ENCODE assay signal across 8 cellular contexts in the genomic region with DNA sequence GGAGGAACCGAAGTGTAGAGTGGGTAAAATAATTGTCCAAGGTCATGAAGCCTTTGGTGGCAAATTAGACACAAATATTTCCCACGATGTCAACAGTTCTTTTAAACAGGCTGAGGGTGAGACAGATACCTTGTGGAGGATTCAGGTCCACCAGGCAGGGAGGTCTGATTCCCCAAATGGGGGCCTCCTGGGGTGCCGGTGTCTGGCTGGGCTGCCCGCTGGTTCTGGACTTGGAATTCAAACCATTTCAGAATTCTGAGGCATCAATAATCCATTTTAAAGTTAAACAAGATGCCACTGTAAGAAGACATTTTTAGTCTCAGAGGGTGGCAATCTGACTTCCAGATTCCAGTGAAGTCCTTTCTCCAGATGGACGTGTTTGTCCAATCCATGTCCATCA. TPM values are rescaled to one million over a fixed set of nuclear protein-coding genes. Genes with fewer than 3 reads are reported as not detected.
"Had no signal": no experiment of that assay in that cellular context is flagged by ENCODE, and none has a peak within 500 bp of the region (broad histone marks: within the 10 kb centered on the region; RNA-seq: fewer than 3 reads in every experiment).

No MANE protein-coding gene starts in this region.

- H3K27ac ChIP-seq: HL-60 had no signal

- H3K4me3 Mint-ChIP-seq: GM23338, H9, IgD-negative memory B cell had no signal

- DNase-seq: H9, HCEC 1CT had no signal

- H3K9me3 Mint-ChIP-seq: GM23338, H9, IgD-negative memory B cell had no signal

- H3K36me3 Mint-ChIP-seq: IgD-negative memory B cell had no signal

- H3K27ac Mint-ChIP-seq: GM23338, H9, IgD-negative memory B cell had no signal

- H3K4me3 ChIP-seq: GM23338 had no signal

- ATAC-seq: GM23338, HepG2 had no signal

RNA-seq across cellular contexts. Expression of a gene that starts 15.5 kb away (rescaled TPM):
- total RNA-seq: GM23338, H1, H9, HepG2, HT1080 had no signal

RNA-seq across cellular contexts. Expression of a gene that starts 52.5 kb away (rescaled TPM):
- total RNA-seq: GM23338, H1, H9, HepG2, HT1080 had no signal
